Comparison of ENCODE assay signal across 23 cellular contexts in genomic region chr4:159197885-159198269, GRCh38.
DNase-seq lines count a peak whose midpoint lies in the region; ATAC-seq, FAIRE-seq and TF ChIP-seq lines count a peak whose summit lies in the region.
"Had no signal": no experiment of that assay in that cellular context is flagged by ENCODE, and none has a peak within 500 bp of the region (broad histone marks: within the 10 kb centered on the region; RNA-seq: fewer than 3 reads in every experiment).

No MANE protein-coding gene starts in this region.

- H2AFZ ChIP-seq in IMR-90 (replicated peaks; ENCODE audit: low read length, poor library complexity) (no peak overlapping the region), K562 (ENCODE audit: low read depth, low read length) (no peak overlapping the region)

- H3K9me3 ChIP-seq in IMR-90 (ENCODE audit: control insufficient read depth, insufficient read depth, low read length) (no peaks in the 10 kb centered on the region), K562 (replicated peaks; ENCODE audit: control insufficient read depth, insufficient read depth, low read depth, low read length) (no peaks in the 10 kb centered on the region), right atrium auricular region (no peaks in the 10 kb centered on the region), skeletal muscle tissue (ENCODE audit: control insufficient read depth in 3 of 3, low read length in 3 of 3) (no peaks in the 10 kb centered on the region)
- H3K9me3 ChIP-seq: esophagus squamous epithelium, pancreas, uterus had no signal

- H3K23ac ChIP-seq in IMR-90 (ENCODE audit: low read depth, low read length) = peak overlapping the region; percentile 51; the same call in 1 of the 2 replicates

- no peak overlapping the region for H2BK20ac ChIP-seq in IMR-90 (ENCODE audit: low read depth, low read length)

- intact Hi-C loops in IMR-90 (cut with micrococcal nuclease) (no loop called here), K562 (cut with micrococcal nuclease) (no loop called here)

- TF ChIP-seq CTCF in IMR-90 (conservative IDR thresholded peaks at IDR 0.05; ENCODE audit: low read depth, low read length) (no peak), K562 (IDR thresholded peaks at IDR 0.05 in 2 of 3, conservative IDR thresholded peaks at IDR 0.05 in 1 of 3; ENCODE audit: insufficient read depth in 2 of 3, low read depth in 1 of 3, low read length in 3 of 3) (no peak), right atrium auricular region (IDR thresholded peaks at IDR 0.05) (no peak)

- no peak overlapping the region for H2BK120ac ChIP-seq in IMR-90 (ENCODE audit: low read depth, low read length)

- peak overlapping the region; percentile 60; the same call in 1 of the 2 replicates for H3K4me2 ChIP-seq in IMR-90 (ENCODE audit: low read depth, low read length)
- H3K4me2 ChIP-seq in K562 (ENCODE audit: insufficient read depth, low read length) = no peak overlapping the region

- DNase-seq in IMR-90 = no peak
- DNase-seq in K562 (ENCODE audit: extremely low read depth in 1 of 4, low spot score in 3 of 4) = no peak
- no peak for DNase-seq in right atrium auricular region (ENCODE audit: low spot score)
- DNase-seq in amniotic stem cell (lab: John Stamatoyannopoulos, UW) = no peak
- no peak for DNase-seq in mesenteric fat pad (ENCODE audit: low spot score)
- DNase-seq in activated CD4-positive, alpha-beta T cell treated with anti-CD3 and anti-CD28 coated beads for 4 hours = no peak
- DNase-seq: activated CD4-positive, alpha-beta memory T cell treated with anti-CD3 and anti-CD28 coated beads for 36 hours; activated gamma-delta T cell; CD4-positive, CD25-positive, alpha-beta regulatory T cell; effector memory CD8-positive, alpha-beta T cell; esophagus squamous epithelium; KG1; left colon; mesendoderm; naive thymus-derived CD4-positive, alpha-beta T cell; NCI-H1694; NCI-H69; pancreas; uterus had no signal

- TF ChIP-seq RAD21 in IMR-90 (IDR thresholded peaks at IDR 0.05; ENCODE audit: low read length) = no peak
- no peak for TF ChIP-seq RAD21 in K562 (CRISPR knock-in tag; conservative IDR thresholded peaks at IDR 0.05 in 1 of 2, IDR thresholded peaks at IDR 0.05 in 1 of 2)

- H4K5ac ChIP-seq in IMR-90 (ENCODE audit: low read depth, low read length) = no peak overlapping the region

- H3K4me3 ChIP-seq in IMR-90 (ENCODE audit: insufficient read depth, low read depth, low read length) = no peak overlapping the region
- no peak overlapping the region for H3K4me3 ChIP-seq in K562
- H3K4me3 ChIP-seq in right atrium auricular region = peak overlapping the region in 1 of 2 donors; percentile 19
- peak overlapping the region in 1 of 3 donors; percentile 26 for H3K4me3 ChIP-seq in skeletal muscle tissue (ENCODE audit: low read length in 3 of 3)
- H3K4me3 ChIP-seq: esophagus squamous epithelium, pancreas, SK-N-MC, uterus had no signal

- no peaks in the 10 kb centered on the region; the same call in 1 of the 2 replicates for H3K9me1 ChIP-seq in IMR-90 (ENCODE audit: insufficient read depth, low read length)
- H3K9me1 ChIP-seq in K562 (ENCODE audit: control insufficient read depth, insufficient read depth, low read length) = no peaks in the 10 kb centered on the region

- ATAC-seq in IMR-90 (ENCODE audit: low read depth) (no peak), K562 (no peak)
- ATAC-seq: effector memory CD8-positive, alpha-beta T cell; left colon; naive thymus-derived CD4-positive, alpha-beta T cell had no signal

- CTCF ChIA-PET in IMR-90 (lab: Yijun Ruan, JAX) = interaction anchor here (0.7 kb wide), 1 partner anchor 16 kb away, joined by 3 read pairs; no protein-coding TSS in a partner anchor
- CTCF ChIA-PET in K562 (lab: Yijun Ruan, JAX; ENCODE audit: low intra/inter-chr PET ratio) = no interaction called here

- H3K27ac ChIP-seq in IMR-90 (ENCODE audit: insufficient read depth, low read length) = no peak overlapping the region
- H3K27ac ChIP-seq in K562 (ENCODE audit: extremely low read depth, low read depth, low read length) = no peak overlapping the region
- H3K27ac ChIP-seq in right atrium auricular region = peak overlapping the region; percentile 26 to 31
- H3K27ac ChIP-seq in skeletal muscle tissue (ENCODE audit: low read depth, low read length) = peak overlapping the region; percentile 6
- H3K27ac ChIP-seq: esophagus squamous epithelium, pancreas, SK-N-MC had no signal

- no peak for TF ChIP-seq POLR2A in IMR-90 (IDR thresholded peaks at IDR 0.05; ENCODE audit: low read depth, low read length)
- no peak for TF ChIP-seq POLR2A in K562 (conservative IDR thresholded peaks at IDR 0.05)

- no peak overlapping the region for H3K56ac ChIP-seq in IMR-90 (ENCODE audit: extremely low read depth, insufficient read depth, low read length)

- WGBS in IMR-90 (ENCODE audit: extremely low coverage in 2 of 2, insufficient read length in 1 of 2), 2 experiments = no CpG with 5 or more reads among the region's 6 CpGs
- WGBS in K562 (ENCODE audit: insufficient coverage, low coverage, missing lambda C conversion rate) = 89% methylated on average over 6 of the region's 6 CpGs

- peaks cover 8% of the 10 kb centered on the region in 2 experiments; a peak in 2 of 4 replicates for H3K79me1 ChIP-seq in IMR-90 (ENCODE audit: low read depth in 1 of 2, low read length in 2 of 2)

- H3K36me3 ChIP-seq in IMR-90 (ENCODE audit: control insufficient read depth, insufficient read depth, low read length) (no peaks in the 10 kb centered on the region), K562 (ENCODE audit: control insufficient read depth, insufficient read depth, low read length) (peaks cover 2% of the 10 kb centered on the region; the same call in 1 of the 3 replicates), right atrium auricular region (no peaks in the 10 kb centered on the region), skeletal muscle tissue (ENCODE audit: control insufficient read depth in 3 of 3, insufficient read depth in 3 of 3, low read length in 3 of 3) (peaks cover 0 to 5% (median 3%) of the 10 kb centered on the region in 3 donors)
- H3K36me3 ChIP-seq: esophagus squamous epithelium, pancreas, uterus had no signal

- H2AK9ac ChIP-seq in IMR-90 (replicated peaks; ENCODE audit: low read depth, low read length, poor library complexity) = no peak overlapping the region

- dilution Hi-C loops in IMR-90 (cut with HindIII; ENCODE audit: low sequenced_read_pairs, unreplicated experiment) = no loop called here

- H2BK15ac ChIP-seq in IMR-90 (ENCODE audit: low read depth, low read length) = no peak overlapping the region

- H3K9ac ChIP-seq in IMR-90 (ENCODE audit: low read depth, low read length) (no peak overlapping the region), K562 (ENCODE audit: insufficient read depth in 1 of 2, low read depth in 2 of 2, low read length in 2 of 2) (no peak overlapping the region), skeletal muscle tissue (ENCODE audit: low read depth in 1 of 3, low read length in 3 of 3) (peak overlapping the region in 1 of 3 donors; percentile 6)

- no peak for FAIRE-seq in K562 (lab: Jason Lieb, UNC)
- FAIRE-seq: colon, G401.6, pancreas had no signal

- POLR2A ChIA-PET in IMR-90 (lab: Charles Lee; ENCODE audit: unreplicated experiment) = no interaction called here
- POLR2A ChIA-PET in K562 (lab: Yijun Ruan, JAX) = interaction anchor here (0.7 to 0.8 kb wide), 2 partner anchors 267 to 372 kb away, joined by 3 to 4 read pairs; no protein-coding TSS in a partner anchor

- no peak for TF ChIP-seq EP300 in K562 (IDR thresholded peaks at IDR 0.05; ENCODE audit: low read length)

- H4K8ac ChIP-seq in IMR-90 (ENCODE audit: low read depth in 2 of 2, low read length in 2 of 2) = no peak overlapping the region

- H3K4me1 ChIP-seq in IMR-90 (ENCODE audit: control insufficient read depth, insufficient read depth, low read length) (no peaks in the 10 kb centered on the region), K562 (replicated peaks in 1 of 2; ENCODE audit: control insufficient read depth in 2 of 2, insufficient read depth in 2 of 2, low read length in 2 of 2) (peaks cover 3 to 22% of the 10 kb centered on the region in 2 experiments; a peak in 4 of 5 replicates), right atrium auricular region (peaks cover 0 to 41% of the 10 kb centered on the region in 2 donors), skeletal muscle tissue (ENCODE audit: control insufficient read depth in 3 of 3, insufficient read depth in 3 of 3, low read length in 3 of 3) (peaks cover 2 to 13% (median 9%) of the 10 kb centered on the region in 3 donors)
- H3K4me1 ChIP-seq: uterus had no signal

- in situ Hi-C loops in IMR-90 (cut with MboI; ENCODE audit: low sequenced_read_pairs) (loop anchor here (25.0 kb wide), 1 partner anchor 936 kb away; no protein-coding TSS in a partner anchor), K562 (cut with MboI) (no loop called here)

- H3K79me2 ChIP-seq in K562 (ENCODE audit: control insufficient read depth, insufficient read depth, low read length) = peaks cover 2% of the 10 kb centered on the region; the same call in 1 of the 3 replicates

- H3K27me3 ChIP-seq in IMR-90 (ENCODE audit: control insufficient read depth, insufficient read depth, low read length) = no peaks in the 10 kb centered on the region
- H3K27me3 ChIP-seq in K562 (ENCODE audit: control insufficient read depth in 2 of 2, insufficient read depth in 2 of 2, low read length in 2 of 2) = no peaks in the 10 kb centered on the region
- H3K27me3 ChIP-seq in right atrium auricular region = no peaks in the 10 kb centered on the region
- no peaks in the 10 kb centered on the region for H3K27me3 ChIP-seq in skeletal muscle tissue (ENCODE audit: control insufficient read depth in 3 of 3, insufficient read depth in 3 of 3, low read length in 3 of 3)
- H3K27me3 ChIP-seq: esophagus squamous epithelium, pancreas, uterus had no signal

- no peak overlapping the region for H3K18ac ChIP-seq in IMR-90 (ENCODE audit: low read depth, low read length)

- no peak overlapping the region for H3K4ac ChIP-seq in IMR-90 (ENCODE audit: low read depth, low read length)

- no TSS peak for BruUV-seq in IMR-90 (replicated peaks; lab: Mats Ljungman, UMichigan)
- BruUV-seq in K562 (replicated peaks; lab: Mats Ljungman, UMichigan) = no TSS peak

- H4K91ac ChIP-seq in IMR-90 (ENCODE audit: insufficient read depth, low read depth, low read length) = no peak overlapping the region

- no peak overlapping the region for H3K14ac ChIP-seq in IMR-90 (replicated peaks; ENCODE audit: low read depth, low read length)

- H4K20me1 ChIP-seq in IMR-90 (ENCODE audit: insufficient read depth, low read length) = no peaks in the 10 kb centered on the region
- 0 out of 2 replicates have a peak, but pooled peaks cover 7% of the 10 kb centered on the region for H4K20me1 ChIP-seq in K562 (replicated peaks; ENCODE audit: control insufficient read depth, insufficient read depth, low read length)

- no peak overlapping the region for H2BK5ac ChIP-seq in IMR-90 (ENCODE audit: low read depth, low read length, poor library complexity, severe bottlenecking)

- no peak overlapping the region for H2AK5ac ChIP-seq in IMR-90 (ENCODE audit: low read depth, low read length)

TF ChIP-seq in IMR-90, 13 proteins besides CTCF, POLR2A, EP300 and RAD21:
- TF ChIP-seq MAZ (IDR thresholded peaks at IDR 0.05; ENCODE audit: borderline replicate concordance, low read depth, low read length) = no peak

Comparison
In these comparisons a context has a peak if more than half of its experiments do, and no peak if none do; other contexts are left out.
1. H3K27ac ChIP-seq: peak in right atrium auricular region (2 of 2) and skeletal muscle tissue (single experiment); none in IMR-90 (single experiment) and K562 (single experiment).